ENCODE assay signal across 1 cellular context in genomic region chr16:694863-695354, GRCh38.
TF ChIP-seq lines count a peak whose summit lies in the region.

No MANE protein-coding gene starts in this region.

TF ChIP-seq in HepG2, 621 proteins besides CTCF, POLR2A, EP300 and RAD21:
- TF ChIP-seq MLXIP (CRISPR knock-in tag; IDR thresholded peaks at IDR 0.05; ENCODE audit: borderline replicate concordance): no peak
- TF ChIP-seq ZNF431 (CRISPR knock-in tag; IDR thresholded peaks at IDR 0.05; ENCODE audit: borderline replicate concordance, low read depth): no peak
- TF ChIP-seq KDM5A (IDR thresholded peaks at IDR 0.05; ENCODE audit: borderline replicate concordance, low read length): no peak
- TF ChIP-seq ZNF350 (CRISPR knock-in tag; IDR thresholded peaks at IDR 0.05; ENCODE audit: borderline replicate concordance, low read depth): no peak
- no peak for TF ChIP-seq FIP1L1 (IDR thresholded peaks at IDR 0.05; ENCODE audit: borderline replicate concordance, insufficient read depth, low read depth, low read length)
- TF ChIP-seq ZNF749 (CRISPR knock-in tag; IDR thresholded peaks at IDR 0.05; ENCODE audit: borderline replicate concordance): no peak
- TF ChIP-seq NFAT5 (CRISPR knock-in tag; IDR thresholded peaks at IDR 0.05): no peak
- TF ChIP-seq PRPF4 (IDR thresholded peaks at IDR 0.05; ENCODE audit: low read depth, low read length, poor library complexity, severe bottlenecking): no peak
- TF ChIP-seq ZNF33A (CRISPR knock-in tag; IDR thresholded peaks at IDR 0.05; ENCODE audit: borderline replicate concordance): no peak
- TF ChIP-seq TBL1XR1 (IDR thresholded peaks at IDR 0.05; ENCODE audit: borderline replicate concordance, low read length, partially characterized antibody): no peak
- TF ChIP-seq ZNF276 (CRISPR knock-in tag; IDR thresholded peaks at IDR 0.05; ENCODE audit: low read depth): no peak
- TF ChIP-seq, protein P1, sequence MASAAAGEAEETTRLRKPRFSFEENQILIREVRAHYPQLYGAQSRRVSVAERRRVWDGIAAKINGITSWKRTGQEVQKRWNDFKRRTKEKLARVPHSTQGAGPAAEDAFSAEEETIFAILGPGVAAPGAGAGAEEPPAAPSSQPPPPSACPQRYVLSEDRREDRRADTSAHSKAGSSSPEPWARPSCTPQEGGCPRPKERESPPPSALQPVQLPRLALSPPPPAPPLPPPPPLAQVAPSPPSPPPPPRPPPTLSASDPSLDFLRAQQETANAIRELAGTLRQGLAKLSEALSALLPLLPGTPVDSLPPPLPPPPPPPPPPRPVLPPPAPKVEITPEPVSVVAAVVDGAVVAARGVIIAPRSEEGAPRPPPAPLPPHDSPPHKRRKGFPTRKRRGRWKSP (CRISPR knock-in tag; IDR thresholded peaks at IDR 0.05): no peak
